ENCODE assay signal across 27 cellular contexts in genomic region chr11:127965947-127966668, GRCh38.
DNase-seq lines count a peak whose midpoint lies in the region; ATAC-seq and TF ChIP-seq lines count a peak whose summit lies in the region.
"Had no signal": no experiment of that assay in that cellular context is flagged by ENCODE, and none has a peak within 500 bp of the region (broad histone marks: within the 10 kb centered on the region; RNA-seq: fewer than 3 reads in every experiment).

No MANE protein-coding gene starts in this region.

- H3K4me1 ChIP-seq in IMR-90 (ENCODE audit: control insufficient read depth, insufficient read depth, low read length) (0 out of 2 replicates have a peak, but pooled peaks cover 2% of the 10 kb centered on the region), mesendoderm (ENCODE audit: control insufficient read depth, low read depth, low read length) (no peaks in the 10 kb centered on the region), smooth muscle cell (ENCODE audit: low read depth) (no peaks in the 10 kb centered on the region)
- H3K4me1 ChIP-seq: A549, BLaER1, Peyer's patch, prostate gland, SJSA1, upper lobe of left lung had no signal

- H3K36me3 ChIP-seq in IMR-90 (ENCODE audit: control insufficient read depth, insufficient read depth, low read length) = no peaks in the 10 kb centered on the region
- no peaks in the 10 kb centered on the region for H3K36me3 ChIP-seq in mesendoderm (ENCODE audit: control insufficient read depth, insufficient read depth, low read length)
- no peaks in the 10 kb centered on the region for H3K36me3 ChIP-seq in smooth muscle cell (ENCODE audit: low read depth)
- H3K36me3 ChIP-seq: BLaER1, Peyer's patch, prostate gland, SJSA1, upper lobe of left lung had no signal

- no peak overlapping the region for H3K4ac ChIP-seq in IMR-90 (ENCODE audit: low read depth, low read length)
- no peak overlapping the region for H3K4ac ChIP-seq in mesendoderm (ENCODE audit: low read depth, low read length)

- H3K4me2 ChIP-seq in IMR-90 (ENCODE audit: low read depth, low read length) (no peak overlapping the region), mesendoderm (ENCODE audit: low read length) (no peak overlapping the region), smooth muscle cell (no peak overlapping the region)
- H3K4me2 ChIP-seq: A549, BLaER1 had no signal

- H3K4me3 ChIP-seq in IMR-90 (ENCODE audit: insufficient read depth, low read depth, low read length) (no peak overlapping the region), mesendoderm (ENCODE audit: low read length) (no peak overlapping the region), smooth muscle cell (no peak overlapping the region)
- H3K4me3 ChIP-seq: A549, BLaER1, Peyer's patch, prostate gland, SJSA1, upper lobe of left lung had no signal

- no peaks in the 10 kb centered on the region for H3K79me1 ChIP-seq in IMR-90 (ENCODE audit: low read depth in 1 of 2, low read length in 2 of 2)
- H3K79me1 ChIP-seq in mesendoderm (ENCODE audit: low read length) = no peaks in the 10 kb centered on the region

- H2BK15ac ChIP-seq in IMR-90 (ENCODE audit: low read depth, low read length) = no peak overlapping the region
- no peak overlapping the region for H2BK15ac ChIP-seq in mesendoderm (replicated peaks; ENCODE audit: low read depth)

- H3K79me2 ChIP-seq in mesendoderm (ENCODE audit: control insufficient read depth, insufficient read depth, low read length) (no peaks in the 10 kb centered on the region), smooth muscle cell (ENCODE audit: low read depth) (no peaks in the 10 kb centered on the region)

- H3K9me1 ChIP-seq in IMR-90 (ENCODE audit: insufficient read depth, low read length) = no peaks in the 10 kb centered on the region

- H2AK5ac ChIP-seq in IMR-90 (ENCODE audit: low read depth, low read length) = no peak overlapping the region
- no peak overlapping the region for H2AK5ac ChIP-seq in mesendoderm (ENCODE audit: low read length)

- POLR2A ChIA-PET in IMR-90 (lab: Charles Lee; ENCODE audit: unreplicated experiment) = no interaction called here

- CTCF ChIA-PET in IMR-90 (lab: Yijun Ruan, JAX) = no interaction called here

- no peak overlapping the region for H2BK120ac ChIP-seq in IMR-90 (ENCODE audit: low read depth, low read length)
- no peak overlapping the region for H2BK120ac ChIP-seq in mesendoderm (ENCODE audit: low read depth, low read length)

- no peak overlapping the region for H2AFZ ChIP-seq in IMR-90 (replicated peaks; ENCODE audit: low read length, poor library complexity)
- H2AFZ ChIP-seq in smooth muscle cell (ENCODE audit: low read depth) = no peak overlapping the region

- peak; percentile 6 for DNase-seq in AG08395 (ENCODE audit: low spot score)
- DNase-seq in IMR-90 = peak; percentile 1
- peak; percentile 57 for DNase-seq in dedifferentiated amniotic fluid mesenchymal stem cell (ENCODE audit: extremely low spot score)
- peak; percentile 4 for DNase-seq in mesendoderm
- no peak for DNase-seq in smooth muscle cell (lab: John Stamatoyannopoulos, UW; ENCODE audit: unreplicated experiment)
- DNase-seq in UCSD-AML1 (lab: John Stamatoyannopoulos, UW; ENCODE audit: unreplicated experiment) = no peak
- DNase-seq: activated CD4-positive, alpha-beta T cell treated with anti-CD3 and anti-CD28 coated beads, Interleukin-2, amount 50 U/mL, for 1 hour; activated CD8-positive, alpha-beta memory T cell treated with anti-CD3 and anti-CD28 coated beads, Interleukin-2, amount 10 ng/mL, durations not matched to agents 7 days and 5 days; activated naive CD4-positive, alpha-beta T cell treated with anti-CD3 and anti-CD28 coated beads for 36 hours; activated T-cell treated with anti-CD3 and anti-CD28 coated beads, Interleukin-2, amount 50 U/mL, for 72 hours; anterior cingulate cortex; central memory CD4-positive, alpha-beta T cell; H7; islet precursor cell; NCI-H2171; NCI-H524; Peyer's patch; T-cell; upper lobe of left lung had no signal

- H3K56ac ChIP-seq in IMR-90 (ENCODE audit: extremely low read depth, insufficient read depth, low read length) (no peak overlapping the region), mesendoderm (ENCODE audit: low read length) (no peak overlapping the region)

- TF ChIP-seq RAD21 in IMR-90 (IDR thresholded peaks at IDR 0.05; ENCODE audit: low read length) = no peak

- no peaks in the 10 kb centered on the region for H4K20me1 ChIP-seq in IMR-90 (ENCODE audit: insufficient read depth, low read length)
- no peaks in the 10 kb centered on the region for H4K20me1 ChIP-seq in smooth muscle cell (ENCODE audit: low read depth)
- H4K20me1 ChIP-seq: BLaER1 had no signal

- H3F3A ChIP-seq in smooth muscle cell (ENCODE audit: low read depth) = no peaks in the 10 kb centered on the region

- TF ChIP-seq POLR2A in IMR-90 (IDR thresholded peaks at IDR 0.05; ENCODE audit: low read depth, low read length) = no peak

- H4K91ac ChIP-seq in IMR-90 (ENCODE audit: insufficient read depth, low read depth, low read length) = no peak overlapping the region

- H4K5ac ChIP-seq in IMR-90 (ENCODE audit: low read depth, low read length) (no peak overlapping the region), mesendoderm (ENCODE audit: low read length) (no peak overlapping the region)

- no peak overlapping the region for H2BK5ac ChIP-seq in IMR-90 (ENCODE audit: low read depth, low read length, poor library complexity, severe bottlenecking)
- H2BK5ac ChIP-seq in mesendoderm (ENCODE audit: low read length) = no peak overlapping the region

- H4K8ac ChIP-seq in IMR-90 (ENCODE audit: low read depth in 2 of 2, low read length in 2 of 2) (no peak overlapping the region; a peak in 2 of 4 replicates), mesendoderm (ENCODE audit: low read depth, low read length) (no peak overlapping the region)

- H2BK20ac ChIP-seq in IMR-90 (ENCODE audit: low read depth, low read length) = no peak overlapping the region

- H3K23ac ChIP-seq in IMR-90 (ENCODE audit: low read depth, low read length) (no peak overlapping the region), mesendoderm (ENCODE audit: low read length) (no peak overlapping the region)

- H3K9me3 ChIP-seq in IMR-90 (ENCODE audit: control insufficient read depth, insufficient read depth, low read length) (no peaks in the 10 kb centered on the region), smooth muscle cell (replicated peaks; ENCODE audit: low read depth) (no peaks in the 10 kb centered on the region)
- H3K9me3 ChIP-seq: A549, BLaER1, Peyer's patch, prostate gland, SJSA1, upper lobe of left lung had no signal

- H3K27me3 ChIP-seq in IMR-90 (ENCODE audit: control insufficient read depth, insufficient read depth, low read length) (no peaks in the 10 kb centered on the region; the same call in 1 of the 2 replicates), mesendoderm (ENCODE audit: insufficient read depth, low read length, poor library complexity) (no peaks in the 10 kb centered on the region), smooth muscle cell (ENCODE audit: low read depth) (no peaks in the 10 kb centered on the region)
- H3K27me3 ChIP-seq: BLaER1, Peyer's patch, SJSA1, upper lobe of left lung had no signal

- no TSS peak for BruUV-seq in IMR-90 (replicated peaks; lab: Mats Ljungman, UMichigan)

- no peak overlapping the region for H3K14ac ChIP-seq in IMR-90 (replicated peaks; ENCODE audit: low read depth, low read length)

- ATAC-seq in IMR-90 (ENCODE audit: low read depth) = no peak
- ATAC-seq in GM21360 (IDR thresholded peaks at IDR 0.05; ENCODE audit: unreplicated experiment) = no peak
- no peak for ATAC-seq in GM18870 (IDR thresholded peaks at IDR 0.05; ENCODE audit: unreplicated experiment)
- ATAC-seq: A549; activated CD8-positive, alpha-beta memory T cell treated with anti-CD3 and anti-CD28 coated beads, Interleukin-2, amount 10 ng/mL, durations not matched to agents 7 days and 5 days; activated T-cell treated with anti-CD3 and anti-CD28 coated beads, Interleukin-2, amount 50 U/mL, for 72 hours; T-cell had no signal

- TF ChIP-seq CTCF in IMR-90 (conservative IDR thresholded peaks at IDR 0.05; ENCODE audit: low read depth, low read length) = no peak
- no peak for TF ChIP-seq CTCF in smooth muscle cell (IDR thresholded peaks at IDR 0.05; ENCODE audit: borderline replicate concordance, insufficient read depth, poor library complexity, severe bottlenecking)

- dilution Hi-C loops in IMR-90 (cut with HindIII; ENCODE audit: low sequenced_read_pairs, unreplicated experiment) = no loop called here

- no peak overlapping the region for H3K9ac ChIP-seq in IMR-90 (ENCODE audit: low read depth, low read length)
- no peak overlapping the region for H3K9ac ChIP-seq in mesendoderm (ENCODE audit: low read length)
- no peak overlapping the region for H3K9ac ChIP-seq in smooth muscle cell (ENCODE audit: low read depth)
- H3K9ac ChIP-seq: BLaER1 had no signal

- H3K18ac ChIP-seq in IMR-90 (ENCODE audit: low read depth, low read length) = peak overlapping the region; percentile 57; the same call in 1 of the 2 replicates
- H3K18ac ChIP-seq in mesendoderm (ENCODE audit: low read length) = no peak overlapping the region

- H2AK9ac ChIP-seq in IMR-90 (replicated peaks; ENCODE audit: low read depth, low read length, poor library complexity) = no peak overlapping the region

- in situ Hi-C loops in IMR-90 (cut with MboI; ENCODE audit: low sequenced_read_pairs) = no loop called here

- H3K27ac ChIP-seq in IMR-90 (ENCODE audit: insufficient read depth, low read length) (no peak overlapping the region), mesendoderm (ENCODE audit: low read depth, low read length) (no peak overlapping the region), smooth muscle cell (ENCODE audit: low read depth) (no peak overlapping the region)
- H3K27ac ChIP-seq: A549, BLaER1, epithelial cell of prostate, Peyer's patch, prostate gland, SJSA1, upper lobe of left lung, VCaP had no signal

- intact Hi-C loops in IMR-90 (cut with micrococcal nuclease) = no loop called here

- no CpG with 5 or more reads among the region's 2 CpGs for WGBS in IMR-90 (ENCODE audit: extremely low coverage in 2 of 2, insufficient read length in 1 of 2), 2 experiments
- no CpG with 5 or more reads among the region's 2 CpGs for WGBS in mesendoderm (ENCODE audit: extremely low coverage, insufficient coverage, low lambda C conversion rate)
- WGBS in smooth muscle cell (ENCODE audit: low lambda C conversion rate) = 86% methylated on average over 2 of the region's 2 CpGs

TF ChIP-seq in IMR-90, 13 proteins besides CTCF, POLR2A, EP300 and RAD21:
- TF ChIP-seq CEBPB (IDR thresholded peaks at IDR 0.05; ENCODE audit: low read depth, low read length) (peak; percentile 64), USF2 (IDR thresholded peaks at IDR 0.05; ENCODE audit: low read depth, low read length) (no peak), BHLHE40 (IDR thresholded peaks at IDR 0.05; ENCODE audit: low read depth, low read length) (no peak)

Comparison
In these comparisons a context has a peak if more than half of its experiments do, and no peak if none do; other contexts are left out.
1. DNase-seq: peak in AG08395 (single experiment), IMR-90 (single experiment), dedifferentiated amniotic fluid mesenchymal stem cell (single experiment) and mesendoderm (single experiment); none in smooth muscle cell (single experiment) and UCSD-AML1 (single experiment).